In the genomic region with DNA sequence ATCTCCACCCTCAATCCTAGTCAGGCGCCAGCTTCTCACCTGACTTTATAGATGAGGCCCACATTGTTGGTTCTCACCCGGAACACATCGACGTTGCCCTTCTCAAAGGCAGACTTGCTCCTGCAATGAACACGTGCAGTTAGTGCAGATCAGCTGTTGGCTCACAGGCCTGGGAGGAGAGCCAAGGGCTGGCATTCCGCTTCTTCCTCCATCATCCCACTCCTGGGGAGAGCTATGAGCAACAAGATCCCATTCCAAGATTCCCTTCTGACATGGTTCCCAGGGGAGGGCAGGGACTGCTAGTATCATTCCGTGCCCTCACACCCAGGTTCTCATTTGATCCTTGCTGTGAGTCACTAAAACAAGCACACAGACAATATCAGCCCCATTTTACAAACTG, we compare ENCODE assay signal across 17 cellular contexts. TPM values are rescaled to one million over a fixed set of nuclear protein-coding genes. Genes with fewer than 3 reads are reported as not detected.
"Had no signal": no experiment of that assay in that cellular context is flagged by ENCODE, and none has a peak within 500 bp of the region (broad histone marks: within the 10 kb centered on the region; RNA-seq: fewer than 3 reads in every experiment).

No MANE protein-coding gene starts in this region.

- DNase-seq: activated CD4-positive, alpha-beta T cell treated with anti-CD3 and anti-CD28 coated beads, Interleukin-2, amount 10 ng/mL, durations not matched to agents 24 days and 14 days; activated CD4-positive, CD25-positive, alpha-beta regulatory T cell; activated CD8-positive, alpha-beta memory T cell treated with anti-CD3 and anti-CD28 coated beads, Interleukin-2, amount 50 U/mL, for 4 hours; activated CD8-positive, alpha-beta T cell treated with anti-CD3 and anti-CD28 coated beads, Interleukin-2, amount 10 ng/mL, durations not matched to agents 7 days and 5 days; activated gamma-delta T cell treated with Interleukin-2 at 50 U/mL for 16 hours; activated T-cell treated with anti-CD3 and anti-CD28 coated beads, Interleukin-2, amount 50 U/mL, for 48 hours; amygdala; effector memory CD4-positive, alpha-beta T cell; mammary epithelial cell; naive thymus-derived CD8-positive, alpha-beta T cell; retina; stimulated activated CD4-positive, alpha-beta T cell treated with anti-CD3 and anti-CD28 coated beads, Interleukin-4, amount 100 ng/mL, for 1 hour; stimulated activated naive CD4-positive, alpha-beta T cell; substantia nigra; SW 1271 had no signal

- H3K4me1 ChIP-seq: tibial nerve had no signal

- H3K36me3 ChIP-seq: tibial nerve had no signal

- H3K4me3 ChIP-seq: tibial nerve had no signal

- H3K27ac ChIP-seq: tibial nerve had no signal

- H3K9me3 ChIP-seq: tibial nerve had no signal

- ATAC-seq: activated CD8-positive, alpha-beta T cell treated with anti-CD3 and anti-CD28 coated beads, Interleukin-2, amount 10 ng/mL, durations not matched to agents 7 days and 5 days; naive thymus-derived CD8-positive, alpha-beta T cell had no signal

- H3K27me3 ChIP-seq: tibial nerve had no signal

RNA-seq across cellular contexts. Expression of a gene that starts 15.1 kb away (rescaled TPM):
- total RNA-seq: activated CD4-positive, alpha-beta T cell treated with anti-CD3 and anti-CD28 coated beads, Interleukin-2, amount 10 ng/mL, durations not matched to agents 24 days and 14 days; mammary epithelial cell; T-helper 2 cell treated with Interferon-gamma antibody and Interleukin-4, amounts not matched to agents 100 ng/mL and 5 ng/mL, for 36 hours had no signal
- polyA plus RNA-seq: mammary epithelial cell; naive thymus-derived CD8-positive, alpha-beta T cell had no signal
